22 cellular contexts compared by ENCODE assay signal in genomic region chr14:70168401-70168800, GRCh38. TPM values are rescaled to one million over a fixed set of nuclear protein-coding genes. Genes with fewer than 3 reads are reported as not detected.
DNase-seq lines count a peak whose midpoint lies in the region; ATAC-seq, FAIRE-seq and TF ChIP-seq lines count a peak whose summit lies in the region.
"Had no signal": no experiment of that assay in that cellular context is flagged by ENCODE, and none has a peak within 500 bp of the region (broad histone marks: within the 10 kb centered on the region; RNA-seq: fewer than 3 reads in every experiment).

No MANE protein-coding gene starts in this region.

- DNase-seq in DMS 273 (lab: John Stamatoyannopoulos, UW; ENCODE audit: unreplicated experiment) (peak; percentile 88), NCI-H1694 (lab: John Stamatoyannopoulos, UW) (peak; percentile 98), bronchial epithelial cell (ENCODE audit: low read depth) (no peak), pons (ENCODE audit: low spot score) (peak; percentile 22), WTC11 (ENCODE audit: low spot score) (no peak), Calu3 (no peak)
- DNase-seq: 8988T; CD4-positive, alpha-beta memory T cell; COR-L47; DMS79 treated with DMSO at 0.1 percent for 48 hours; GOT3; H7; HFFc6; IMR-90 had no signal

- H3K4me3 ChIP-seq in bronchial epithelial cell (ENCODE audit: low read depth, low read length), result no peak overlapping the region
- H3K4me3 ChIP-seq: BLaER1, K562 had no signal

- CTCF ChIA-PET in WTC11 (lab: Charles Lee) (interaction anchor here (1.1 kb wide), 1 partner anchor 95 kb away, joined by 5 read pairs; no protein-coding TSS in a partner anchor), Calu3 (lab: Charles Lee) (no interaction called here)

- POLR2A ChIA-PET in WTC11 (lab: Charles Lee), result no interaction called here

- BruUV-seq in Calu3 (replicated peaks; lab: Mats Ljungman, UMichigan), result no TSS peak

- H3K9me3 Mint-ChIP-seq in WTC11 (peaks cover 14% of the 10 kb centered on the region), Calu3 (ENCODE audit: low read depth, unreplicated experiment) (no peaks in the 10 kb centered on the region)

- no peaks in the 10 kb centered on the region for H3K27me3 ChIP-seq in bronchial epithelial cell (ENCODE audit: control insufficient read depth, insufficient read depth, low read length)
- H3K27me3 ChIP-seq: BLaER1 had no signal

- H3K4me3 Mint-ChIP-seq in WTC11 (no peak overlapping the region), Calu3 (ENCODE audit: low read depth, unreplicated experiment) (no peak overlapping the region)
- H3K4me3 Mint-ChIP-seq: CD14-positive monocyte; CD4-positive, alpha-beta memory T cell; HFFc6 had no signal

- TF ChIP-seq CTCF in bronchial epithelial cell (IDR thresholded peaks at IDR 0.05; ENCODE audit: insufficient read depth, low read length, severe bottlenecking), result no peak
- no peak for TF ChIP-seq CTCF in WTC11 (IDR thresholded peaks at IDR 0.05)
- no peak for TF ChIP-seq CTCF in Calu3 (IDR thresholded peaks at IDR 0.05; ENCODE audit: unreplicated experiment)

- intact Hi-C loops in Calu3 (cut with micrococcal nuclease; ENCODE audit: unreplicated experiment), result no loop called here

- ATAC-seq in WTC11 (no peak), GM18868 (IDR thresholded peaks at IDR 0.05; ENCODE audit: unreplicated experiment) (no peak)
- ATAC-seq: HCT116, K562 had no signal

- no peaks in the 10 kb centered on the region for H3K36me3 ChIP-seq in bronchial epithelial cell (ENCODE audit: control insufficient read depth, insufficient read depth, low read length)
- H3K36me3 ChIP-seq: BLaER1 had no signal

- H3K4me1 Mint-ChIP-seq in WTC11 (no peaks in the 10 kb centered on the region), Calu3 (ENCODE audit: low read depth, unreplicated experiment) (no peaks in the 10 kb centered on the region)
- H3K4me1 Mint-ChIP-seq: CD4-positive, alpha-beta memory T cell had no signal

- H3K36me3 Mint-ChIP-seq in WTC11 (no peaks in the 10 kb centered on the region), Calu3 (ENCODE audit: insufficient read depth, unreplicated experiment) (no peaks in the 10 kb centered on the region)
- H3K36me3 Mint-ChIP-seq: CD14-positive monocyte; CD4-positive, alpha-beta memory T cell had no signal

- H3K27me3 Mint-ChIP-seq in WTC11 (ENCODE audit: low read depth) (no peaks in the 10 kb centered on the region; the same call in 1 of the 2 replicates), Calu3 (ENCODE audit: unreplicated experiment) (peaks cover 92% of the 10 kb centered on the region)

- FAIRE-seq in bronchial epithelial cell (lab: Jason Lieb, UNC), result peak; percentile 70
- FAIRE-seq: D721Med, GM12891, K562 had no signal

- H3K27ac Mint-ChIP-seq in WTC11 (no peak overlapping the region), Calu3 (ENCODE audit: unreplicated experiment) (no peak overlapping the region)
- H3K27ac Mint-ChIP-seq: CD14-positive monocyte; CD4-positive, alpha-beta memory T cell; HFFc6 had no signal

TF ChIP-seq in WTC11, 78 proteins besides CTCF, POLR2A, EP300 and RAD21 (continues in another document):
- TF ChIP-seq EMX1 (CRISPR knock-in tag; IDR thresholded peaks at IDR 0.05) (no peak), ZNF416 (CRISPR knock-in tag; IDR thresholded peaks at IDR 0.05) (no peak), E2F5 (CRISPR knock-in tag; IDR thresholded peaks at IDR 0.05) (no peak), PRRX2 (CRISPR knock-in tag; IDR thresholded peaks at IDR 0.05) (no peak), ZNF317 (CRISPR knock-in tag; IDR thresholded peaks at IDR 0.05; ENCODE audit: borderline replicate concordance, low read depth) (no peak), NFE2L1 (CRISPR knock-in tag; IDR thresholded peaks at IDR 0.05) (no peak), TP53 (CRISPR knock-in tag; IDR thresholded peaks at IDR 0.05) (no peak), GABPB1 (CRISPR knock-in tag; IDR thresholded peaks at IDR 0.05) (no peak), ZNF281 (CRISPR knock-in tag; IDR thresholded peaks at IDR 0.05) (no peak), MYBL2 (CRISPR knock-in tag; IDR thresholded peaks at IDR 0.05) (no peak), PRDM15 (CRISPR knock-in tag; IDR thresholded peaks at IDR 0.05) (no peak), NFYB (CRISPR knock-in tag; conservative IDR thresholded peaks at IDR 0.05; ENCODE audit: low read depth) (no peak), ZNF121 (CRISPR knock-in tag; IDR thresholded peaks at IDR 0.05) (no peak), ATF1 (CRISPR knock-in tag; IDR thresholded peaks at IDR 0.05) (no peak), NR1H2 (CRISPR knock-in tag; IDR thresholded peaks at IDR 0.05) (no peak), ZNF671 (CRISPR knock-in tag; IDR thresholded peaks at IDR 0.05) (no peak), ZNF512 (CRISPR knock-in tag; IDR thresholded peaks at IDR 0.05; ENCODE audit: borderline replicate concordance) (no peak)

RNA-seq across cellular contexts. Expression of gene SLC8A3, which starts 20.4 kb away (rescaled TPM):
- under 0.01 TPM in 1 of 2 replicates, not detected in the other for total RNA-seq in bronchial epithelial cell
- 0.57 to 0.89 TPM (median 0.63 TPM) in 3 replicates for total RNA-seq in WTC11 (2021)
- not detected in 2 replicates for total RNA-seq in Calu3 (2022)
- total RNA-seq: A673; CD4-positive, alpha-beta memory T cell; HFFc6; K562 had no signal

Comparison
In these comparisons a context has a peak if more than half of its experiments do, and no peak if none do; other contexts are left out.
1. DNase-seq: peak in DMS 273 (single experiment), NCI-H1694 (single experiment) and pons (single experiment); none in bronchial epithelial cell (single experiment), WTC11 (single experiment) and Calu3 (single experiment).